ENCODE assay signal across 20 cellular contexts in the genomic region with DNA sequence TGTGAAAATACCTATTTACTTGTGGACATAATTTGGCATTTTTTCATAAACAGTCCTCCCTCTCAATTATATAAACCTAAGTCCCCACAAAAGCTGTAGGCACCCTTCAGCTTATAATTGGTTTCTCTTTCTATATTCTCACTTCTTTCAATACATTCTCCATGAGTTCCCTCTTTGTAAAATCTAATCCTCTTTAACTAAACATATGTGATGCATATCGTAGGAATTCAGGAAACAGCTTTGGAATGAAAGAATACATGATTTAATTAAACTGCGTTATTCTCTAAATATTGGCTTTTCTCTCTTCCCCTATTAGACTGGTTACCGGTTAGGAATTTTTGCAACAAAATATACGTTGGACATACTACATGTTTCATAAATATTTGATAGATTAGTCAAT.
"Had no signal": no experiment of that assay in that cellular context is flagged by ENCODE, and none has a peak within 500 bp of the region (broad histone marks: within the 10 kb centered on the region; RNA-seq: fewer than 3 reads in every experiment).

No MANE protein-coding gene starts in this region.

- H3K36me3 Mint-ChIP-seq: T-cell had no signal

- DNase-seq: KBM-7, MV-4-11, NCI-H1048, NCI-H1105, NCI-H1417, NCI-H1436 treated with DMSO at 0.1 percent for 48 hours, NCI-H1694, NCI-H1930, NCI-H2081, NCI-H2107, NCI-H2227 treated with DMSO at 0.1 percent for 48 hours, NCI-H524, NCI-H526 treated with DMSO at 0.1 percent for 48 hours, NCI-H748 treated with DMSO at 0.1 percent for 48 hours, Right ventricle myocardium superior, RPMI8226, SIG-M5, SK-N-SH, SW 1271, T-cell had no signal

- H3K27ac Mint-ChIP-seq: T-cell had no signal

- H3K4me3 Mint-ChIP-seq: T-cell had no signal

- H3K4me2 ChIP-seq: SK-N-SH had no signal

- H3K4me1 Mint-ChIP-seq: T-cell had no signal

- H3K27me3 Mint-ChIP-seq: T-cell had no signal

- H3K9me3 ChIP-seq: SK-N-SH had no signal

- H3K9ac ChIP-seq: SK-N-SH had no signal
